Comparison of ENCODE assay signal across 9 cellular contexts in the genomic region with DNA sequence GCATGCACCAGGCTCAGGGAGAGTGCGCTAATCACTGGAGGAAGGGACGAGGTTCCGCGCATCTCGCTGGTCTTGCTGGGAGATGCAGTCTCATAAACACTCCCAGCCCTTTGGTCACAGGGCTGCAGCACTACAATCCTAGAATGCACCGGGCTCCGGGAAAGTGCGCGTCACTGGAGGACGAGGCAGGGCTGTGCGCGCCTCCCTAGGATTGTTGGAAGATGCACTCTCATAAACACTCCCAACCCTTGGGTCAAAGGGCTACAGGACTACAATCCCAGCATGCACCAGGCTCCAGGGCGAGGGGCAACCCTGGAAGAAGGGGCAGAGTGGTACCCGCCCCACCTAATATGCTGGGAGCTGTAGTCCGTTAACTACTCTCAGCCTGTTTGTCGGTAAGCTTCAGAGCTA. TPM values are rescaled to one million over a fixed set of nuclear protein-coding genes. Genes with fewer than 3 reads are reported as not detected.
A peak's percentile ranks its signal among the peaks of the same experiment; 100 is the strongest.
DNase-seq lines count a peak whose midpoint lies in the region; ATAC-seq and TF ChIP-seq lines count a peak whose summit lies in the region.
"Not testable (repeated sequence)": the region's sequence is repeated elsewhere in the genome, so short reads cannot be mapped to it uniquely, and the experiment has no call there.
"Had no signal": no experiment of that assay in that cellular context is flagged by ENCODE, and none has a peak within 500 bp of the region (broad histone marks: within the 10 kb centered on the region; RNA-seq: fewer than 3 reads in every experiment).

No MANE protein-coding gene starts in this region.

- TF ChIP-seq POLR2A in vagina (IDR thresholded peaks at IDR 0.05), result not testable (repeated sequence)

- peak overlapping the region; percentile 76 for H3K4me3 Mint-ChIP-seq in activated naive CD4-positive, alpha-beta T cell treated with anti-CD3 and anti-CD28 coated beads, Interleukin-2, amount 50 U/mL, for 24 hours
- peak overlapping the region; percentile 81 for H3K4me3 Mint-ChIP-seq in endodermal cell
- peak overlapping the region in 9 of 10 donors; percentile 66 to 89 (median 82) for H3K4me3 Mint-ChIP-seq in naive thymus-derived CD8-positive, alpha-beta T cell

- BruUV-seq in PC-3 (replicated peaks; lab: Mats Ljungman, UMichigan), result not testable (repeated sequence)

- H3K36me3 ChIP-seq in PC-3 (ENCODE audit: low read depth, low read length); endodermal cell (ENCODE audit: control insufficient read depth, insufficient read depth, low read length); vagina: not testable (repeated sequence)

- CTCF ChIA-PET in PC-3 (lab: Charles Lee), result interaction anchor here (0.6 kb wide), 1 partner anchor 1383 kb away, joined by 4 read pairs; no protein-coding TSS in a partner anchor

- H3K9me2 ChIP-seq in PC-3 (replicated peaks; ENCODE audit: low read length), result not testable (repeated sequence)

- H3K4me1 ChIP-seq in PC-3 (ENCODE audit: insufficient read depth, low read length); endodermal cell (ENCODE audit: control insufficient read depth, insufficient read depth, low read length); vagina: not testable (repeated sequence)

- H3F3A ChIP-seq in PC-3 (ENCODE audit: low read length, unreplicated experiment), result not testable (repeated sequence)

- not testable (repeated sequence) for H3K27me3 Mint-ChIP-seq in activated naive CD4-positive, alpha-beta T cell treated with anti-CD3 and anti-CD28 coated beads, Interleukin-2, amount 50 U/mL, for 24 hours; endodermal cell (ENCODE audit: insufficient read depth)
- H3K27me3 Mint-ChIP-seq in naive thymus-derived CD8-positive, alpha-beta T cell, result peaks cover 0 to 12% (median 8%) of the 10 kb centered on the region in 5 donors

- H2AFZ ChIP-seq in PC-3 (ENCODE audit: low read length), result peak overlapping the region; percentile 50; the same call in 1 of the 2 replicates

- WGBS in endodermal cell (ENCODE audit: insufficient coverage in 1 of 2, insufficient read length in 1 of 2), 2 experiments, result 7% methylated on average over 16 of the region's 16 CpGs; no CpG with 5 or more reads in 1 of the 2 experiments

- intact Hi-C loops in PC-3 (cut with micrococcal nuclease); vagina (cut with DNase I): not testable (repeated sequence)

- ATAC-seq in PC-3; naive thymus-derived CD8-positive, alpha-beta T cell: not testable (repeated sequence)

- H3K27me3 ChIP-seq in PC-3 (ENCODE audit: low read length); endodermal cell (ENCODE audit: control insufficient read depth, insufficient read depth, low read length, poor library complexity, severe bottlenecking); vagina: not testable (repeated sequence)

- H3K4me3 ChIP-seq in PC-3 (ENCODE audit: low read length), result peak overlapping the region; percentile 55
- peak overlapping the region; percentile 86 for H3K4me3 ChIP-seq in endodermal cell (ENCODE audit: low read length)
- H3K4me3 ChIP-seq in iPS-11a (ENCODE audit: low read depth, low read length), result peak overlapping the region; percentile 51
- H3K4me3 ChIP-seq in vagina, result peak overlapping the region; percentile 41 to 63

- not testable (repeated sequence) for H4K20me1 ChIP-seq in PC-3 (ENCODE audit: low read length)

- peaks cover 19% of the 10 kb centered on the region for H3K4me1 Mint-ChIP-seq in activated naive CD4-positive, alpha-beta T cell treated with anti-CD3 and anti-CD28 coated beads, Interleukin-2, amount 50 U/mL, for 24 hours
- H3K4me1 Mint-ChIP-seq in endodermal cell, result peaks cover 36% of the 10 kb centered on the region
- peaks cover 0 to 19% (median 12%) of the 10 kb centered on the region in 4 donors for H3K4me1 Mint-ChIP-seq in naive thymus-derived CD8-positive, alpha-beta T cell

- not testable (repeated sequence) for H3K79me2 ChIP-seq in PC-3 (ENCODE audit: low read length)

- H3K9ac ChIP-seq in PC-3 (ENCODE audit: low read length), result not testable (repeated sequence)
- peak overlapping the region; percentile 15 for H3K9ac ChIP-seq in endodermal cell (ENCODE audit: extremely low read depth, low read length, poor library complexity, severe bottlenecking)

- TF ChIP-seq CTCF in PC-3 (conservative IDR thresholded peaks at IDR 0.05; ENCODE audit: low read depth, low read length); endodermal cell (conservative IDR thresholded peaks at IDR 0.05); vagina (IDR thresholded peaks at IDR 0.05): not testable (repeated sequence)

- POLR2A ChIA-PET in PC-3 (lab: Charles Lee; ENCODE audit: unreplicated experiment); naive thymus-derived CD8-positive, alpha-beta T cell (lab: Charles Lee): not testable (repeated sequence)

- not testable (repeated sequence) for H3K27ac ChIP-seq in PC-3 (ENCODE audit: low read length); endodermal cell (ENCODE audit: low read depth, low read length)
- H3K27ac ChIP-seq in vagina, result peak overlapping the region; percentile 48

- H3K36me3 Mint-ChIP-seq in activated naive CD4-positive, alpha-beta T cell treated with anti-CD3 and anti-CD28 coated beads, Interleukin-2, amount 50 U/mL, for 24 hours; endodermal cell (ENCODE audit: low read depth); naive thymus-derived CD8-positive, alpha-beta T cell: not testable (repeated sequence)

- not testable (repeated sequence) for H3K27ac Mint-ChIP-seq in activated naive CD4-positive, alpha-beta T cell treated with anti-CD3 and anti-CD28 coated beads, Interleukin-2, amount 50 U/mL, for 24 hours
- peak overlapping the region; percentile 89 for H3K27ac Mint-ChIP-seq in endodermal cell
- H3K27ac Mint-ChIP-seq in naive thymus-derived CD8-positive, alpha-beta T cell, result peak overlapping the region in 2 of 10 donors; percentile 49 to 74

- peak overlapping the region; percentile 56; the same call in 1 of the 2 replicates for H3K4me2 ChIP-seq in PC-3 (ENCODE audit: low read length)

- not testable (repeated sequence) for H3K9me3 Mint-ChIP-seq in activated naive CD4-positive, alpha-beta T cell treated with anti-CD3 and anti-CD28 coated beads, Interleukin-2, amount 50 U/mL, for 24 hours; endodermal cell; naive thymus-derived CD8-positive, alpha-beta T cell

- not testable (repeated sequence) for H3K9me3 ChIP-seq in PC-3 (ENCODE audit: low read length); endodermal cell (ENCODE audit: control insufficient read depth, low read length); vagina

- DNase-seq in GM03348 (ENCODE audit: low spot score) (peak; percentile 76), PC-3 (peak; percentile 56), endodermal cell (peak; percentile 96)
- peak in 3 of 10 donors; percentile 6 to 13 (median 11) for DNase-seq in naive thymus-derived CD8-positive, alpha-beta T cell
- DNase-seq in stimulated activated CD4-positive, alpha-beta T cell treated with anti-CD3 and anti-CD28 coated beads, Interleukin-12 subunit alpha, Interleukin-12 subunit beta, amount 100 ng/mL, for 24 hours (ENCODE audit: low read depth in 2 of 2), result peak; percentile 8 to 36
- DNase-seq in vagina (ENCODE audit: extremely low spot score in 2 of 2), result not testable (repeated sequence)

RNA-seq across cellular contexts. Expression of gene FRG2C, which starts 23.0 kb away (rescaled TPM):
- not detected in 2 replicates for total RNA-seq in PC-3 (2014; rRNA removed)
- under 1 TPM in 1 of 2 donors, not detected in 1; 0.13 TPM for total RNA-seq in endodermal cell
- polyA plus RNA-seq in endodermal cell (2013, experiment 1 of 2), result not detected
- not detected for polyA plus RNA-seq in endodermal cell (2013, experiment 2 of 2)
- total RNA-seq in naive thymus-derived CD8-positive, alpha-beta T cell, result not detected
- not detected for polyA plus RNA-seq in naive thymus-derived CD8-positive, alpha-beta T cell
- not detected for total RNA-seq in vagina
- total RNA-seq: MCF 10A had no signal
